ENCODE assay signal across 8 cellular contexts in genomic region chr15:42275780-42276395, GRCh38. TPM values are rescaled to one million over a fixed set of nuclear protein-coding genes. Genes with fewer than 3 reads are reported as not detected.
DNase-seq lines count a peak whose midpoint lies in the region; ATAC-seq lines count a peak whose summit lies in the region.

No MANE protein-coding gene starts in this region.

- DNase-seq in MG63 (no peak), middle frontal gyrus (ENCODE audit: extremely low spot score, low spot score) (no peak), NCI-H187 (lab: John Stamatoyannopoulos, UW) (no peak), mesendoderm (no peak)
- no peak for DNase-seq in central memory CD8-positive, alpha-beta T cell (ENCODE audit: low spot score in 2 of 2)
- DNase-seq in naive thymus-derived CD8-positive, alpha-beta T cell, result no peak

- no peaks in the 10 kb centered on the region for H3K9me3 Mint-ChIP-seq in central memory CD8-positive, alpha-beta T cell
- H3K9me3 Mint-ChIP-seq in naive thymus-derived CD8-positive, alpha-beta T cell, result no peaks in the 10 kb centered on the region

- peak overlapping the region; percentile 91 to 100 (median 94) for H3K4me2 ChIP-seq in BLaER1 treated with 17β-estradiol and CSF1 and Interleukin-3, amounts not matched to agents 10 nM and 100 nM
- H3K4me2 ChIP-seq in mesendoderm (ENCODE audit: low read length), result no peak overlapping the region

- H3K9me3 ChIP-seq in BLaER1 treated with 17β-estradiol and CSF1 and Interleukin-3, amounts not matched to agents 10 nM and 100 nM (replicated peaks in 1 of 11), result no peaks in the 10 kb centered on the region
- no peaks in the 10 kb centered on the region for H3K9me3 ChIP-seq in MG63

- POLR2A ChIA-PET in naive thymus-derived CD8-positive, alpha-beta T cell (lab: Charles Lee), result interaction anchor here (0.7 to 1.2 kb wide), 2 partner anchors 68 to 339 kb away, joined by 3 to 4 read pairs; partner anchors contain the start of gene VPS39

- H3K27ac ChIP-seq in BLaER1 treated with 17β-estradiol and CSF1 and Interleukin-3, amounts not matched to agents 10 nM and 100 nM, result peak overlapping the region; percentile 86 to 95 (median 94); a peak in 20 of 22 replicates
- no peak overlapping the region for H3K27ac ChIP-seq in mesendoderm (ENCODE audit: low read depth, low read length)

- peaks cover 9% of the 10 kb centered on the region for H3K79me2 ChIP-seq in mesendoderm (ENCODE audit: control insufficient read depth, insufficient read depth, low read length)

- no peak overlapping the region for H4K8ac ChIP-seq in mesendoderm (ENCODE audit: low read depth, low read length)

- H2BK5ac ChIP-seq in mesendoderm (ENCODE audit: low read length), result no peak overlapping the region

- H3K56ac ChIP-seq in mesendoderm (ENCODE audit: low read length), result no peak overlapping the region

- no peak overlapping the region for H3K23ac ChIP-seq in mesendoderm (ENCODE audit: low read length)

- WGBS in mesendoderm (ENCODE audit: extremely low coverage, insufficient coverage, low lambda C conversion rate), result no CpG with 5 or more reads among the region's 4 CpGs

- H2BK120ac ChIP-seq in mesendoderm (ENCODE audit: low read depth, low read length), result no peak overlapping the region

- ATAC-seq in central memory CD8-positive, alpha-beta T cell (replicated peaks; ENCODE audit: extremely low read depth, poor library complexity, severe bottlenecking), result no peak
- no peak for ATAC-seq in naive thymus-derived CD8-positive, alpha-beta T cell
- no peak for ATAC-seq in HG03354 (IDR thresholded peaks at IDR 0.05; ENCODE audit: poor library complexity, severe bottlenecking, unreplicated experiment)

- H3K27ac Mint-ChIP-seq in central memory CD8-positive, alpha-beta T cell (ENCODE audit: low read depth), result peak overlapping the region; percentile 99
- H3K27ac Mint-ChIP-seq in naive thymus-derived CD8-positive, alpha-beta T cell, result peak overlapping the region; percentile 20 to 100 (median 96)

- no peak overlapping the region for H3K4ac ChIP-seq in mesendoderm (ENCODE audit: low read depth, low read length)

- no peaks in the 10 kb centered on the region for H3K79me1 ChIP-seq in mesendoderm (ENCODE audit: low read length)

- peaks cover 0 to 20% (median 18%) of the 10 kb centered on the region in 11 experiments; a peak in 13 of 22 replicates for H4K20me1 ChIP-seq in BLaER1 treated with 17β-estradiol and CSF1 and Interleukin-3, amounts not matched to agents 10 nM and 100 nM

- peaks cover 23% of the 10 kb centered on the region for H3K36me3 Mint-ChIP-seq in central memory CD8-positive, alpha-beta T cell (ENCODE audit: insufficient read depth)
- H3K36me3 Mint-ChIP-seq in naive thymus-derived CD8-positive, alpha-beta T cell, result peaks cover 0 to 40% (median 9%) of the 10 kb centered on the region in 3 donors

- H3K4me1 ChIP-seq in BLaER1 treated with 17β-estradiol and CSF1 and Interleukin-3, amounts not matched to agents 10 nM and 100 nM, result peaks cover 21 to 39% (median 31%) of the 10 kb centered on the region in 10 experiments
- H3K4me1 ChIP-seq in mesendoderm (ENCODE audit: control insufficient read depth, low read depth, low read length), result no peaks in the 10 kb centered on the region

- no peaks in the 10 kb centered on the region for H3K27me3 Mint-ChIP-seq in central memory CD8-positive, alpha-beta T cell
- no peaks in the 10 kb centered on the region for H3K27me3 Mint-ChIP-seq in naive thymus-derived CD8-positive, alpha-beta T cell

- H3K4me1 Mint-ChIP-seq in central memory CD8-positive, alpha-beta T cell, result peaks cover 44% of the 10 kb centered on the region
- peaks cover 20 to 43% (median 39%) of the 10 kb centered on the region in 4 donors for H3K4me1 Mint-ChIP-seq in naive thymus-derived CD8-positive, alpha-beta T cell

- H3K27me3 ChIP-seq in BLaER1 treated with 17β-estradiol and CSF1 and Interleukin-3, amounts not matched to agents 10 nM and 100 nM, result no peaks in the 10 kb centered on the region
- H3K27me3 ChIP-seq in MG63, result no peaks in the 10 kb centered on the region
- no peaks in the 10 kb centered on the region for H3K27me3 ChIP-seq in mesendoderm (ENCODE audit: insufficient read depth, low read length, poor library complexity)

- H3K4me3 ChIP-seq in BLaER1 treated with 17β-estradiol and CSF1 and Interleukin-3, amounts not matched to agents 10 nM and 100 nM, result peak overlapping the region; percentile 64 to 82 (median 76)
- H3K4me3 ChIP-seq in MG63 (peak overlapping the region; percentile 99), mesendoderm (ENCODE audit: low read length) (no peak overlapping the region)

- H2BK15ac ChIP-seq in mesendoderm (replicated peaks; ENCODE audit: low read depth), result no peak overlapping the region

- H3K36me3 ChIP-seq in BLaER1 treated with 17β-estradiol and CSF1 and Interleukin-3, amounts not matched to agents 10 nM and 100 nM, result peaks cover 12 to 50% (median 36%) of the 10 kb centered on the region in 11 experiments
- H3K36me3 ChIP-seq in MG63 (peaks cover 7% of the 10 kb centered on the region), mesendoderm (ENCODE audit: control insufficient read depth, insufficient read depth, low read length) (no peaks in the 10 kb centered on the region)

- no peak overlapping the region for H3K18ac ChIP-seq in mesendoderm (ENCODE audit: low read length)

- peak overlapping the region; percentile 100 for H3K4me3 Mint-ChIP-seq in central memory CD8-positive, alpha-beta T cell
- H3K4me3 Mint-ChIP-seq in naive thymus-derived CD8-positive, alpha-beta T cell, result peak overlapping the region; percentile 17 to 97 (median 77)

- no peak overlapping the region for H2AK5ac ChIP-seq in mesendoderm (ENCODE audit: low read length)

- H4K5ac ChIP-seq in mesendoderm (ENCODE audit: low read length), result no peak overlapping the region

- H3K9ac ChIP-seq in BLaER1 treated with 17β-estradiol and CSF1 and Interleukin-3, amounts not matched to agents 10 nM and 100 nM, result peak overlapping the region; percentile 85 to 94 (median 89)
- H3K9ac ChIP-seq in mesendoderm (ENCODE audit: low read length), result no peak overlapping the region

RNA-seq across cellular contexts. Expression of gene TMEM87A, which starts 2.7 kb away (rescaled TPM):
- total RNA-seq in MG63 (2014; rRNA removed; shearing (Covaris generic); ENCODE audit: low replicate concordance), result 35.9 and 50.4 TPM in 2 replicates
- 10 to 100 TPM; 59.8 to 63.7 TPM for total RNA-seq in naive thymus-derived CD8-positive, alpha-beta T cell
- 10 to 100 TPM; 48.9 to 54.0 (median 53.4) TPM for polyA plus RNA-seq in naive thymus-derived CD8-positive, alpha-beta T cell
- 38.7 TPM for polyA plus RNA-seq in mesendoderm (2013, experiment 1 of 2)
- 38.5 TPM for polyA plus RNA-seq in mesendoderm (2013, experiment 2 of 2)

RNA-seq across cellular contexts. Expression of gene GANC, which starts 2.9 kb away (rescaled TPM):
- 2.1 and 7.4 TPM in 2 replicates for total RNA-seq in MG63 (2014; rRNA removed; shearing (Covaris generic); ENCODE audit: low replicate concordance)
- total RNA-seq in naive thymus-derived CD8-positive, alpha-beta T cell, result 10 to 100 TPM; 57.7 to 61.2 TPM
- 10 to 100 TPM; 11.8 to 16.2 (median 12.7) TPM for polyA plus RNA-seq in naive thymus-derived CD8-positive, alpha-beta T cell
- polyA plus RNA-seq in mesendoderm (2013, experiment 1 of 2), result 8.0 TPM
- 7.7 TPM for polyA plus RNA-seq in mesendoderm (2013, experiment 2 of 2)
